ENCODE assay signal across 18 cellular contexts in genomic region chr11:79116600-79116999, GRCh38.
DNase-seq lines count a peak whose midpoint lies in the region; FAIRE-seq and TF ChIP-seq lines count a peak whose summit lies in the region.
"Had no signal": no experiment of that assay in that cellular context is flagged by ENCODE, and none has a peak within 500 bp of the region (broad histone marks: within the 10 kb centered on the region; RNA-seq: fewer than 3 reads in every experiment).

No MANE protein-coding gene starts in this region.

- H3K9ac ChIP-seq in trophoblast cell (ENCODE audit: low read length), result no peak overlapping the region
- H3K9ac ChIP-seq: KMS-11 had no signal

- H3K23ac ChIP-seq in trophoblast cell (ENCODE audit: low read length), result no peak overlapping the region

- H4K91ac ChIP-seq in trophoblast cell (ENCODE audit: low read depth, low read length), result no peak overlapping the region

- H3K79me1 ChIP-seq in trophoblast cell (ENCODE audit: low read length), result peaks cover 26% of the 10 kb centered on the region

- H3K36me3 ChIP-seq in bronchial epithelial cell (ENCODE audit: control insufficient read depth, insufficient read depth, low read length), result no peaks in the 10 kb centered on the region
- no peaks in the 10 kb centered on the region for H3K36me3 ChIP-seq in trophoblast cell (ENCODE audit: control insufficient read depth in 1 of 2, insufficient read depth in 2 of 2, low read length in 2 of 2)

- DNase-seq in M059J (ENCODE audit: low read depth) (peak; percentile 94), RPMI7951 (ENCODE audit: low read depth) (peak; percentile 96), bronchial epithelial cell (ENCODE audit: low read depth) (peak; percentile 78), trophoblast cell (peak; percentile 43 to 73), UCSD-AML1 (lab: John Stamatoyannopoulos, UW; ENCODE audit: unreplicated experiment) (no peak)
- no peak for DNase-seq in activated CD4-positive, CD25-positive, alpha-beta regulatory T cell treated with anti-CD3 and anti-CD28 coated beads, Interleukin-2, amount 50 U/mL, for 72 hours
- DNase-seq in activated CD4-positive, CD25-positive, alpha-beta regulatory T cell (lab: John Stamatoyannopoulos, UW), result no peak
- DNase-seq: GDM1, GOT3, IMR-90, MV-4-11, NCI-H187, NCI-H2107, SW 1271 had no signal

- H3K4me3 ChIP-seq in bronchial epithelial cell (ENCODE audit: low read depth, low read length), result no peak overlapping the region
- H3K4me3 ChIP-seq in trophoblast cell (ENCODE audit: low read depth, low read length), result no peak overlapping the region
- H3K4me3 ChIP-seq: A549, SK-N-MC had no signal

- no peaks in the 10 kb centered on the region for H3K9me3 ChIP-seq in trophoblast cell (ENCODE audit: insufficient read depth, low read depth, low read length)
- H3K9me3 ChIP-seq: A549 had no signal

- no peaks in the 10 kb centered on the region for H3K79me2 ChIP-seq in trophoblast cell (ENCODE audit: control insufficient read depth, insufficient read depth, low read length, poor library complexity)

- no peak overlapping the region for H4K12ac ChIP-seq in trophoblast cell (ENCODE audit: low read depth, low read length)

- no peak overlapping the region for H2AFZ ChIP-seq in trophoblast cell (ENCODE audit: insufficient read depth, low read length, poor library complexity)

- H3K27me3 ChIP-seq in bronchial epithelial cell (ENCODE audit: control insufficient read depth, insufficient read depth, low read length) (no peaks in the 10 kb centered on the region), trophoblast cell (ENCODE audit: insufficient read depth, low read length) (no peaks in the 10 kb centered on the region)

- H4K8ac ChIP-seq in trophoblast cell (ENCODE audit: low read depth, low read length), result no peak overlapping the region

- no peak overlapping the region for H3K27ac ChIP-seq in trophoblast cell (ENCODE audit: low read depth, low read length)
- H3K27ac ChIP-seq: A549, KMS-11, SK-N-MC had no signal

- H2AK5ac ChIP-seq in trophoblast cell (ENCODE audit: low read length), result no peak overlapping the region

- H2BK12ac ChIP-seq in trophoblast cell (ENCODE audit: low read length), result no peak overlapping the region

- H3K4me2 ChIP-seq in trophoblast cell (ENCODE audit: low read length), result no peak overlapping the region
- H3K4me2 ChIP-seq: A549, KMS-11 had no signal

- no peak for FAIRE-seq in bronchial epithelial cell (lab: Jason Lieb, UNC)
- FAIRE-seq: A549, GM18507 had no signal

- TF ChIP-seq CTCF in bronchial epithelial cell (IDR thresholded peaks at IDR 0.05; ENCODE audit: insufficient read depth, low read length, severe bottlenecking), result no peak

- H3K14ac ChIP-seq in trophoblast cell (ENCODE audit: low read length), result no peak overlapping the region

- H2BK5ac ChIP-seq in trophoblast cell (ENCODE audit: low read depth, low read length, poor library complexity), result no peak overlapping the region

- WGBS in trophoblast cell (ENCODE audit: extremely low coverage, insufficient coverage, insufficient read length), result no CpG with 5 or more reads among the region's 2 CpGs

- no peak overlapping the region for H2BK120ac ChIP-seq in trophoblast cell (ENCODE audit: insufficient read depth, low read length, poor library complexity)

- no peak overlapping the region for H3K4ac ChIP-seq in trophoblast cell (ENCODE audit: low read depth, low read length)

- no peak overlapping the region for H3K18ac ChIP-seq in trophoblast cell (ENCODE audit: low read length)

- peaks cover 17 to 20% of the 10 kb centered on the region in 2 experiments for H3K4me1 ChIP-seq in trophoblast cell (ENCODE audit: control insufficient read depth in 1 of 2, insufficient read depth in 2 of 2, low read length in 2 of 2)
- H3K4me1 ChIP-seq: A549 had no signal

Comparison
In these comparisons a context has a peak if more than half of its experiments do, and no peak if none do; other contexts are left out.
1. DNase-seq: peak in M059J (single experiment), RPMI7951 (single experiment), bronchial epithelial cell (single experiment) and trophoblast cell (2 of 2); none in activated CD4-positive, CD25-positive, alpha-beta regulatory T cell treated with anti-CD3 and anti-CD28 coated beads, Interleukin-2, amount 50 U/mL, for 72 hours (single experiment), activated CD4-positive, CD25-positive, alpha-beta regulatory T cell (0 of 4) and UCSD-AML1 (single experiment).